33 cellular contexts compared by ENCODE assay signal in genomic region chr16:73725147-73725546, GRCh38.
"Had no signal": no experiment of that assay in that cellular context is flagged by ENCODE, and none has a peak within 500 bp of the region (broad histone marks: within the 10 kb centered on the region; RNA-seq: fewer than 3 reads in every experiment).

No MANE protein-coding gene starts in this region.

- H3K4me1 ChIP-seq: Peyer's patch, SJSA1 had no signal

- H3K4me1 Mint-ChIP-seq: activated CD4-positive, alpha-beta T cell treated with anti-CD3 and anti-CD28 coated beads, Interleukin-2, amount 10 ng/mL, durations not matched to agents 24 days and 14 days; activated naive CD8-positive, alpha-beta T cell treated with anti-CD3 and anti-CD28 coated beads for 36 hours; activated T-helper 17 cell treated with anti-CD3 and anti-CD28 coated beads, Interleukin-2, amount 50 U/mL, for 72 hours had no signal

- H3K9me3 ChIP-seq: Peyer's patch, SJSA1, SK-N-SH had no signal

- DNase-seq: activated CD4-positive, alpha-beta T cell treated with anti-CD3 and anti-CD28 coated beads, Interleukin-2, amount 10 ng/mL, durations not matched to agents 24 days and 14 days; activated CD4-positive, alpha-beta T cell treated with anti-CD3 and anti-CD28 coated beads, Interleukin-2, amount 50 U/mL, for 4 hours; activated CD8-positive, alpha-beta T cell treated with anti-CD3 and anti-CD28 coated beads for 36 hours; activated effector memory CD4-positive, alpha-beta T cell treated with anti-CD3 and anti-CD28 coated beads, Interleukin-2, amount 50 U/mL, for 16 hours; activated naive CD4-positive, alpha-beta T cell; activated naive CD4-positive, alpha-beta T cell treated with anti-CD3 and anti-CD28 coated beads, Interleukin-2, amount 50 U/mL, for 16 hours; activated naive CD8-positive, alpha-beta T cell treated with anti-CD3 and anti-CD28 coated beads for 36 hours; activated T-cell treated with anti-CD3 and anti-CD28 coated beads, Interleukin-2, amount 50 U/mL, for 1 hour; activated T-cell treated with anti-CD3 and anti-CD28 coated beads, Interleukin-2, amount 50 U/mL, for 72 hours; amniotic stem cell; aorta; brain microvascular endothelial cell; central memory CD4-positive, alpha-beta T cell; Karpas-422; NCI-H1105; NCI-H1417 treated with DMSO at 0.1 percent for 48 hours; NCI-H187 treated with DMSO at 0.1 percent for 48 hours; NCI-H2081; NCI-H2171 treated with DMSO at 0.1 percent for 48 hours; NCI-H226; NCI-H446 treated with DMSO at 0.1 percent for 48 hours; NCI-H524 treated with DMSO at 0.1 percent for 48 hours; NK-92 treated with Interleukin-12 subunit alpha and Interleukin-12 subunit beta, amount 100 ng/mL, for 24 hours; PC-3; Peyer's patch; RPMI8226; SHP77 treated with DMSO at 0.1 percent for 48 hours; SK-N-SH had no signal

- H3K4me3 Mint-ChIP-seq: activated CD4-positive, alpha-beta T cell treated with anti-CD3 and anti-CD28 coated beads, Interleukin-2, amount 10 ng/mL, durations not matched to agents 24 days and 14 days; activated CD8-positive, alpha-beta T cell treated with anti-CD3 and anti-CD28 coated beads for 36 hours; activated naive CD8-positive, alpha-beta T cell treated with anti-CD3 and anti-CD28 coated beads for 36 hours; activated T-cell treated with anti-CD3 and anti-CD28 coated beads, Interleukin-2, amount 50 U/mL, for 72 hours; activated T-helper 17 cell treated with anti-CD3 and anti-CD28 coated beads, Interleukin-2, amount 50 U/mL, for 72 hours; T-helper 1 cell treated with Interleukin-12 subunit alpha and Interleukin-12 subunit beta and Interleukin-4 antibody, amounts not matched to agents 30 μg/mL and 1 μg/mL, for 36 hours; T-helper 2 cell treated with Interferon-gamma antibody and Interleukin-4, amounts not matched to agents 5 μg/mL and 100 μg/mL, for 36 hours had no signal

- H3K27me3 ChIP-seq: brain microvascular endothelial cell, Peyer's patch, SJSA1 had no signal

- H3K9me3 Mint-ChIP-seq: activated CD8-positive, alpha-beta T cell treated with anti-CD3 and anti-CD28 coated beads for 36 hours had no signal

- H3K27ac Mint-ChIP-seq: activated CD4-positive, alpha-beta T cell treated with anti-CD3 and anti-CD28 coated beads, Interleukin-2, amount 10 ng/mL, durations not matched to agents 24 days and 14 days; activated CD8-positive, alpha-beta T cell treated with anti-CD3 and anti-CD28 coated beads for 36 hours; activated naive CD8-positive, alpha-beta T cell treated with anti-CD3 and anti-CD28 coated beads for 36 hours; activated T-cell treated with anti-CD3 and anti-CD28 coated beads, Interleukin-2, amount 50 U/mL, for 72 hours; activated T-helper 17 cell treated with anti-CD3 and anti-CD28 coated beads, Interleukin-2, amount 50 U/mL, for 72 hours; T-helper 1 cell treated with Interleukin-12 subunit alpha and Interleukin-12 subunit beta and Interleukin-4 antibody, amounts not matched to agents 30 μg/mL and 1 μg/mL, for 36 hours; T-helper 2 cell treated with Interferon-gamma antibody and Interleukin-4, amounts not matched to agents 5 μg/mL and 100 μg/mL, for 36 hours had no signal

- FAIRE-seq: TTC549 had no signal

- H3K9ac ChIP-seq: SK-N-SH had no signal

- H3K27me3 Mint-ChIP-seq: activated CD4-positive, alpha-beta T cell treated with anti-CD3 and anti-CD28 coated beads, Interleukin-2, amount 10 ng/mL, durations not matched to agents 24 days and 14 days; activated CD8-positive, alpha-beta T cell treated with anti-CD3 and anti-CD28 coated beads for 36 hours; activated naive CD8-positive, alpha-beta T cell treated with anti-CD3 and anti-CD28 coated beads for 36 hours had no signal

- H3K4me3 ChIP-seq: Peyer's patch, SJSA1 had no signal

- H3K36me3 Mint-ChIP-seq: activated naive CD8-positive, alpha-beta T cell treated with anti-CD3 and anti-CD28 coated beads for 36 hours had no signal

- H3K4me2 ChIP-seq: SK-N-SH had no signal

- H3K27ac ChIP-seq: brain microvascular endothelial cell, Peyer's patch, SJSA1 had no signal

- H3K36me3 ChIP-seq: brain microvascular endothelial cell, Peyer's patch, SJSA1 had no signal

- ATAC-seq: activated CD8-positive, alpha-beta T cell treated with anti-CD3 and anti-CD28 coated beads for 36 hours; activated T-cell treated with anti-CD3 and anti-CD28 coated beads, Interleukin-2, amount 50 U/mL, for 72 hours; activated T-helper 17 cell treated with anti-CD3 and anti-CD28 coated beads, Interleukin-2, amount 50 U/mL, for 72 hours; PC-3 had no signal
